In the genomic region with DNA sequence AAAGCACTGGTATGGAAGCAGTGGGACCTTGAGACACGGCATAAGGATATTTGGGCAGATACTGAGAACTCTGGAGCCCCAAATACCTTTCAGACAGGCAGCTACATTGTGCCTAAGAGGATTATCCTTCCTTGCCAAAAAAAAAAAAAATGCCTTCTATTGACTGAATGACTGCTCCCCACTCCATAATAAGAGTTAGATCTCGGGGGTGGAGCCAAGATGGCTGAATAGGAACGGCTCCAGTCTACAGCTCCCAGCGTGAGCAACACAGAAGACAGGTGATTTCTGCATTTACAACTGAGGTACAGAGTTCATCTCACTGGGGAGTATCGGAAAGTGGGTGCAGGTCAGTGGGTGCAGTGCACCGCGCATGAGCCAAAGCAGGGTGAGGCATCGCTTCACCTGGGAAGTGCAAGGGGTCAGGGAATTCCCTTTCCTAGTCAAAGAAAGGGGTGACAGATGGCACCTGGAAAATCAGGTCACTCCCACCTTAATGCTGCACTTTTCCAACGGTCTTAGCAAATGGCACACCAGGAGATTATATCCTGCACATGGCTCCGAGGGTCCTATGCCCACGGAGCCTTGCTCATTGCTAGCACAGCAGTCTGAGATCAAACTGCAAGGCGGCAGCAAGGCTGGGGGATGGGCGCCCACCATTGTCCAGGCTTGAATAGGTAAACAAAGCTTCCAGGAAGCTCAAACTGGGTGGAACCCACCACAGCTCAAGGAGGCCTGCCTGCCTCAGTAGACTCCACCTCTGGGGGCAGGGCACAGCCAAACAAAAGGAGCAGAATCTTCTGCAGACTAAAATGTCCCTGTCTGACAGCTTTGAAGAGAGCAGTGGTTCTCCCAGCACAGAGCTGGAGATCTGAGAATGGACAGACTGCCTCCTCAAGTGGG, we compare ENCODE assay signal across 8 cellular contexts. TPM values are rescaled to one million over a fixed set of nuclear protein-coding genes. Genes with fewer than 3 reads are reported as not detected.
DNase-seq lines count a peak whose midpoint lies in the region; ATAC-seq, FAIRE-seq and TF ChIP-seq lines count a peak whose summit lies in the region.
"Not testable (repeated sequence)": the region's sequence is repeated elsewhere in the genome, so short reads cannot be mapped to it uniquely, and the experiment has no call there.

No MANE protein-coding gene starts in this region.

- peaks cover 28 to 46% (median 33%) of the 10 kb centered on the region in 4 donors for H3K4me1 Mint-ChIP-seq in CD4-positive, alpha-beta memory T cell
- H3K4me1 Mint-ChIP-seq in T-helper 17 cell, result peaks cover 12% of the 10 kb centered on the region
- H3K4me1 Mint-ChIP-seq in activated CD8-positive, alpha-beta T cell treated with anti-CD3 and anti-CD28 coated beads, Interleukin-2, amount 10 ng/mL, durations not matched to agents 7 days and 5 days (ENCODE audit: low read depth), result peaks cover 48% of the 10 kb centered on the region
- H3K4me1 Mint-ChIP-seq in activated naive CD4-positive, alpha-beta T cell treated with anti-CD3 and anti-CD28 coated beads for 36 hours (ENCODE audit: low read depth), result peaks cover 46% of the 10 kb centered on the region
- peaks cover 15 to 74% (median 60%) of the 10 kb centered on the region in 7 donors for H3K4me1 Mint-ChIP-seq in naive thymus-derived CD4-positive, alpha-beta T cell

- peak; percentile 77 for FAIRE-seq in bronchial epithelial cell (lab: Jason Lieb, UNC)

- not testable (repeated sequence) for H3K36me3 ChIP-seq in CD4-positive, alpha-beta memory T cell (ENCODE audit: insufficient read depth, low read length); bronchial epithelial cell (ENCODE audit: control insufficient read depth, insufficient read depth, low read length); naive thymus-derived CD4-positive, alpha-beta T cell (ENCODE audit: control insufficient read depth in 2 of 3, insufficient read depth in 3 of 3, low read length in 3 of 3); thymus (ENCODE audit: control insufficient read depth, insufficient read depth)

- ATAC-seq in T-helper 17 cell; activated CD8-positive, alpha-beta T cell treated with anti-CD3 and anti-CD28 coated beads, Interleukin-2, amount 10 ng/mL, durations not matched to agents 7 days and 5 days; naive thymus-derived CD4-positive, alpha-beta T cell: not testable (repeated sequence)

- POLR2A ChIA-PET in CD4-positive, alpha-beta memory T cell (lab: Charles Lee; ENCODE audit: partially characterized antibody), result interaction anchor here (0.6 to 2.3 kb wide), 15 partner anchors 8 to 534 kb away, joined by 3 to 8 read pairs (median 4); a partner anchor contains a TSS
- POLR2A ChIA-PET in activated CD8-positive, alpha-beta T cell treated with anti-CD3 and anti-CD28 coated beads, Interleukin-2, amount 10 ng/mL, durations not matched to agents 7 days and 5 days (lab: Charles Lee), result interaction anchor here (0.6 kb wide), 1 partner anchor 32 kb away, joined by 3 read pairs; a partner anchor contains a TSS
- POLR2A ChIA-PET in naive thymus-derived CD4-positive, alpha-beta T cell (lab: Charles Lee), result interaction anchor here (0.6 to 3.7 kb wide), 13 partner anchors 8 to 263 kb away, joined by 3 to 13 read pairs (median 4); a partner anchor contains a TSS

- peaks cover 17% of the 10 kb centered on the region for H3K4me1 ChIP-seq in CD4-positive, alpha-beta memory T cell (ENCODE audit: insufficient read depth, low read length)
- H3K4me1 ChIP-seq in naive thymus-derived CD4-positive, alpha-beta T cell (ENCODE audit: control insufficient read depth in 2 of 2, insufficient read depth in 2 of 2, low read length in 2 of 2), result peaks cover 0 to 12% of the 10 kb centered on the region in 2 donors
- H3K4me1 ChIP-seq in thymus (ENCODE audit: control insufficient read depth, insufficient read depth, low read length), result not testable (repeated sequence)

- DNase-seq in CD4-positive, alpha-beta memory T cell, result peak in 3 of 5 donors; percentile 26 to 32 (median 30)
- DNase-seq in Jurkat, Clone E6-1 (ENCODE audit: low read depth, low spot score), result peak; percentile 56
- DNase-seq in T-helper 17 cell; bronchial epithelial cell (ENCODE audit: low read depth): not testable (repeated sequence)
- peak; percentile 69 for DNase-seq in activated CD8-positive, alpha-beta T cell treated with anti-CD3 and anti-CD28 coated beads, Interleukin-2, amount 10 ng/mL, durations not matched to agents 7 days and 5 days
- DNase-seq in activated naive CD4-positive, alpha-beta T cell treated with anti-CD3 and anti-CD28 coated beads for 36 hours, result peak; percentile 33
- peak in 4 of 9 donors; percentile 36 to 68 (median 46) for DNase-seq in naive thymus-derived CD4-positive, alpha-beta T cell

- H3K27ac Mint-ChIP-seq in CD4-positive, alpha-beta memory T cell, result peak overlapping the region in 4 of 7 donors; percentile 8 to 87 (median 78)
- H3K27ac Mint-ChIP-seq in T-helper 17 cell; activated naive CD4-positive, alpha-beta T cell treated with anti-CD3 and anti-CD28 coated beads for 36 hours: not testable (repeated sequence)
- H3K27ac Mint-ChIP-seq in activated CD8-positive, alpha-beta T cell treated with anti-CD3 and anti-CD28 coated beads, Interleukin-2, amount 10 ng/mL, durations not matched to agents 7 days and 5 days, result peak overlapping the region; percentile 70
- peak overlapping the region; percentile 16 to 91 (median 73) for H3K27ac Mint-ChIP-seq in naive thymus-derived CD4-positive, alpha-beta T cell

- peaks cover 17 to 20% of the 10 kb centered on the region in 2 donors for H3K36me3 Mint-ChIP-seq in CD4-positive, alpha-beta memory T cell
- not testable (repeated sequence) for H3K36me3 Mint-ChIP-seq in T-helper 17 cell (ENCODE audit: low read depth); activated naive CD4-positive, alpha-beta T cell treated with anti-CD3 and anti-CD28 coated beads for 36 hours (ENCODE audit: low read depth)
- peaks cover 47% of the 10 kb centered on the region for H3K36me3 Mint-ChIP-seq in activated CD8-positive, alpha-beta T cell treated with anti-CD3 and anti-CD28 coated beads, Interleukin-2, amount 10 ng/mL, durations not matched to agents 7 days and 5 days (ENCODE audit: low read depth)
- peaks cover 0 to 39% (median 21%) of the 10 kb centered on the region in 5 donors for H3K36me3 Mint-ChIP-seq in naive thymus-derived CD4-positive, alpha-beta T cell

- TF ChIP-seq CTCF in bronchial epithelial cell (IDR thresholded peaks at IDR 0.05; ENCODE audit: insufficient read depth, low read length, severe bottlenecking), result not testable (repeated sequence)

- not testable (repeated sequence) for H3K27ac ChIP-seq in CD4-positive, alpha-beta memory T cell (ENCODE audit: low read depth, low read length); naive thymus-derived CD4-positive, alpha-beta T cell (ENCODE audit: low read depth, low read length)
- peak overlapping the region; percentile 18 for H3K27ac ChIP-seq in thymus (ENCODE audit: low read depth)

- not testable (repeated sequence) for H3K27me3 ChIP-seq in CD4-positive, alpha-beta memory T cell (ENCODE audit: insufficient read depth, low read length); bronchial epithelial cell (ENCODE audit: control insufficient read depth, insufficient read depth, low read length); naive thymus-derived CD4-positive, alpha-beta T cell (ENCODE audit: control insufficient read depth in 2 of 2, insufficient read depth in 2 of 2, low read length in 2 of 2); thymus (ENCODE audit: control insufficient read depth, insufficient read depth)

- H3K4me3 Mint-ChIP-seq in CD4-positive, alpha-beta memory T cell, result peak overlapping the region in 7 of 8 donors; percentile 48 to 80 (median 71)
- peak overlapping the region; percentile 41 for H3K4me3 Mint-ChIP-seq in T-helper 17 cell
- peak overlapping the region; percentile 57 for H3K4me3 Mint-ChIP-seq in activated CD8-positive, alpha-beta T cell treated with anti-CD3 and anti-CD28 coated beads, Interleukin-2, amount 10 ng/mL, durations not matched to agents 7 days and 5 days
- not testable (repeated sequence) for H3K4me3 Mint-ChIP-seq in activated naive CD4-positive, alpha-beta T cell treated with anti-CD3 and anti-CD28 coated beads for 36 hours
- peak overlapping the region; percentile 17 to 79 (median 65) for H3K4me3 Mint-ChIP-seq in naive thymus-derived CD4-positive, alpha-beta T cell

- intact Hi-C loops in CD4-positive, alpha-beta memory T cell (cut with micrococcal nuclease); activated naive CD4-positive, alpha-beta T cell treated with anti-CD3 and anti-CD28 coated beads for 36 hours (cut with micrococcal nuclease): not testable (repeated sequence)
- intact Hi-C loops in naive thymus-derived CD4-positive, alpha-beta T cell (cut with micrococcal nuclease), result loop anchor here in 1 of 2 donors (2.0 kb wide), 2 partner anchors 32 to 38 kb away; a partner anchor contains a TSS

- H3K9me3 ChIP-seq in CD4-positive, alpha-beta memory T cell (ENCODE audit: control insufficient read depth in 1 of 2, low read length in 2 of 2); T-helper 17 cell (ENCODE audit: control insufficient read depth, low read length, poor library complexity, severe bottlenecking); naive thymus-derived CD4-positive, alpha-beta T cell (ENCODE audit: control insufficient read depth in 2 of 3, low read length in 3 of 3); thymus (ENCODE audit: control insufficient read depth): not testable (repeated sequence)

- not testable (repeated sequence) for H3K27me3 Mint-ChIP-seq in CD4-positive, alpha-beta memory T cell; T-helper 17 cell; activated CD8-positive, alpha-beta T cell treated with anti-CD3 and anti-CD28 coated beads, Interleukin-2, amount 10 ng/mL, durations not matched to agents 7 days and 5 days (ENCODE audit: low read depth); activated naive CD4-positive, alpha-beta T cell treated with anti-CD3 and anti-CD28 coated beads for 36 hours (ENCODE audit: low read depth)
- peaks cover 0 to 16% (median 0%) of the 10 kb centered on the region in 5 donors for H3K27me3 Mint-ChIP-seq in naive thymus-derived CD4-positive, alpha-beta T cell

- peaks cover 0 to 24% (median 11%) of the 10 kb centered on the region in 8 donors for H3K9me3 Mint-ChIP-seq in CD4-positive, alpha-beta memory T cell
- not testable (repeated sequence) for H3K9me3 Mint-ChIP-seq in activated CD8-positive, alpha-beta T cell treated with anti-CD3 and anti-CD28 coated beads, Interleukin-2, amount 10 ng/mL, durations not matched to agents 7 days and 5 days (ENCODE audit: insufficient read depth); activated naive CD4-positive, alpha-beta T cell treated with anti-CD3 and anti-CD28 coated beads for 36 hours
- peaks cover 3 to 22% (median 14%) of the 10 kb centered on the region in 11 donors for H3K9me3 Mint-ChIP-seq in naive thymus-derived CD4-positive, alpha-beta T cell

- CTCF ChIA-PET in CD4-positive, alpha-beta memory T cell (lab: Charles Lee; ENCODE audit: partially characterized antibody), result interaction anchor here (0.6 to 1.3 kb wide), 4 partner anchors 8 to 319 kb away, joined by 3 to 5 read pairs (median 3); no protein-coding TSS in a partner anchor
- CTCF ChIA-PET in activated CD8-positive, alpha-beta T cell treated with anti-CD3 and anti-CD28 coated beads, Interleukin-2, amount 10 ng/mL, durations not matched to agents 7 days and 5 days (lab: Charles Lee), result interaction anchor here (0.6 to 1.7 kb wide), 4 partner anchors 36 to 259 kb away, joined by 3 read pairs; no protein-coding TSS in a partner anchor
- CTCF ChIA-PET in activated naive CD4-positive, alpha-beta T cell treated with anti-CD3 and anti-CD28 coated beads for 36 hours (lab: Charles Lee), result interaction anchor here (0.6 to 1.5 kb wide), 3 partner anchors 10 to 78 kb away, joined by 3 to 5 read pairs (median 3); no protein-coding TSS in a partner anchor
- CTCF ChIA-PET in naive thymus-derived CD4-positive, alpha-beta T cell (lab: Charles Lee), result interaction anchor here (1.2 to 2.5 kb wide), 2 partner anchors 38 to 59 kb away, joined by 3 to 10 read pairs; no protein-coding TSS in a partner anchor

- H3K4me3 ChIP-seq in CD4-positive, alpha-beta memory T cell (ENCODE audit: low read length in 2 of 2); bronchial epithelial cell (ENCODE audit: low read depth, low read length); naive thymus-derived CD4-positive, alpha-beta T cell (ENCODE audit: low read length); thymus (ENCODE audit: low read length): not testable (repeated sequence)
- H3K4me3 ChIP-seq in Jurkat, Clone E6-1 (ENCODE audit: low read length), result 0 out of 2 replicates have a peak overlapping the region, but pooled peaks have one; percentile 15

- 78% methylated on average over 13 of the region's 13 CpGs for WGBS in thymus

RNA-seq across cellular contexts. Expression of a gene that starts 31.5 kb away (rescaled TPM):
- 100 to 1,000 TPM; 182 to 188 TPM for total RNA-seq in CD4-positive, alpha-beta memory T cell
- 100 to 1,000 TPM in 1 of 2 donors, 10 to 100 TPM in 1; 73.4 to 152 TPM for polyA plus RNA-seq in CD4-positive, alpha-beta memory T cell
- polyA plus RNA-seq in Jurkat, Clone E6-1 (2012; ENCODE audit: insufficient read depth, insufficient read length), result 7.8 TPM
- total RNA-seq in T-helper 17 cell (100 to 1,000 TPM; 104 to 109 TPM), bronchial epithelial cell (104 and 112 TPM in 2 replicates)
- 100 to 1,000 TPM; 209 to 212 TPM for total RNA-seq in activated CD8-positive, alpha-beta T cell treated with anti-CD3 and anti-CD28 coated beads, Interleukin-2, amount 10 ng/mL, durations not matched to agents 7 days and 5 days
- total RNA-seq in activated naive CD4-positive, alpha-beta T cell treated with anti-CD3 and anti-CD28 coated beads for 36 hours, result 10 to 100 TPM; 34.1 to 35.0 TPM
- total RNA-seq in naive thymus-derived CD4-positive, alpha-beta T cell, result 100 to 1,000 TPM in 4 of 5 experiments, 10 to 100 TPM in 1; 80.0 to 199 (median 133) TPM
- 100 to 1,000 TPM; 103 to 169 TPM for polyA plus RNA-seq in naive thymus-derived CD4-positive, alpha-beta T cell
- 24.8 TPM for polyA plus RNA-seq in thymus
